In the genomic region with DNA sequence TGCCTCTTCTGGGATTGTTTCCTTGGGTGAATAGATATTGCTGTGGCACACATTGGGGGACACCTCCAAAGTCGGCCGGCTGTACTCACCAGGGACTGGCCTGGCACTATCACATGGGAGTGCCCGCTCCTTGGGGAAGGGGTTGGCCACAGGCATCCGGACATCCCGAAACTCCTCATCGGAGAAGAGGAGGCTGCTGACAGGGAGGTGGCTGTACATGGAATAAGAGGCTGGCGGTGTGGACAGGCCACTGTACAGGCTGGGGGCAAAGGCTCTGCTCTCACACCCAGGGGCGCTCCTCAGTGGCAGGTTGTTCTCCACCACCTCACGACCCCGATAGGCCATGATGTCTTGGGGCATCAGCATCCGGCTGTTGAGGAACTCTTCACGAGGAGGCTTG, we compare ENCODE assay signal across 35 cellular contexts. TPM values are rescaled to one million over a fixed set of nuclear protein-coding genes. Genes with fewer than 3 reads are reported as not detected.
"Had no signal": no experiment of that assay in that cellular context is flagged by ENCODE, and none has a peak within 500 bp of the region (broad histone marks: within the 10 kb centered on the region; RNA-seq: fewer than 3 reads in every experiment).

No MANE protein-coding gene starts in this region.

- H2AFZ ChIP-seq: PC-9 had no signal

- ATAC-seq: activated CD8-positive, alpha-beta T cell treated with anti-CD3 and anti-CD28 coated beads for 36 hours; body of pancreas had no signal

- H3K4me2 ChIP-seq: PC-9 had no signal

- H3K9me3 Mint-ChIP-seq: activated CD4-positive, alpha-beta T cell treated with anti-CD3 and anti-CD28 coated beads, Interleukin-2, amount 10 ng/mL, durations not matched to agents 24 days and 14 days; activated CD8-positive, alpha-beta T cell treated with anti-CD3 and anti-CD28 coated beads for 36 hours; activated naive CD4-positive, alpha-beta T cell treated with anti-CD3 and anti-CD28 coated beads, Interleukin-2, amount 50 U/mL, for 24 hours; activated naive CD8-positive, alpha-beta T cell treated with anti-CD3 and anti-CD28 coated beads, Interleukin-2, amount 10 ng/mL, durations not matched to agents 7 days and 5 days; activated T-helper 2 cell treated with anti-CD3 and anti-CD28 coated beads, Interferon-gamma antibody, Interleukin-2, Interleukin-4, amounts not matched to agents 10 μg/mL and 5 μg/mL and 100 μg/mL, durations not matched to agents 14 hours and 24 hours and 36 hours had no signal

- H3K27me3 Mint-ChIP-seq: activated CD4-positive, alpha-beta T cell treated with anti-CD3 and anti-CD28 coated beads, Interleukin-2, amount 10 ng/mL, durations not matched to agents 24 days and 14 days; activated CD8-positive, alpha-beta T cell treated with anti-CD3 and anti-CD28 coated beads for 36 hours; activated naive CD4-positive, alpha-beta T cell treated with anti-CD3 and anti-CD28 coated beads, Interleukin-2, amount 50 U/mL, for 24 hours; activated naive CD8-positive, alpha-beta T cell treated with anti-CD3 and anti-CD28 coated beads, Interleukin-2, amount 10 ng/mL, durations not matched to agents 7 days and 5 days had no signal

- H3K9me3 ChIP-seq: adrenal gland, body of pancreas, breast epithelium had no signal

- H3K4me3 Mint-ChIP-seq: activated CD4-positive, alpha-beta T cell treated with anti-CD3 and anti-CD28 coated beads, Interleukin-2, amount 10 ng/mL, durations not matched to agents 24 days and 14 days; activated CD8-positive, alpha-beta T cell treated with anti-CD3 and anti-CD28 coated beads for 36 hours; activated naive CD4-positive, alpha-beta T cell treated with anti-CD3 and anti-CD28 coated beads, Interleukin-2, amount 50 U/mL, for 24 hours; activated naive CD8-positive, alpha-beta T cell treated with anti-CD3 and anti-CD28 coated beads, Interleukin-2, amount 10 ng/mL, durations not matched to agents 7 days and 5 days had no signal

- H3K4me3 ChIP-seq: adrenal gland, body of pancreas, PC-9 had no signal

- H3K4me1 Mint-ChIP-seq: activated naive CD4-positive, alpha-beta T cell treated with anti-CD3 and anti-CD28 coated beads, Interleukin-2, amount 50 U/mL, for 24 hours; activated naive CD8-positive, alpha-beta T cell treated with anti-CD3 and anti-CD28 coated beads, Interleukin-2, amount 10 ng/mL, durations not matched to agents 7 days and 5 days had no signal

- H3K27me3 ChIP-seq: adrenal gland, body of pancreas, breast epithelium had no signal

- FAIRE-seq: astrocyte, RCC 7860, TTC549 had no signal

- DNase-seq: activated CD4-positive, alpha-beta T cell treated with anti-CD3 and anti-CD28 coated beads, Interleukin-2, amount 10 ng/mL, durations not matched to agents 24 days and 14 days; activated CD4-positive, alpha-beta T cell treated with anti-CD3 and anti-CD28 coated beads, Interleukin-2, amount 50 U/mL, for 4 hours; activated CD8-positive, alpha-beta T cell treated with anti-CD3 and anti-CD28 coated beads for 36 hours; activated gamma-delta T cell; activated naive CD4-positive, alpha-beta T cell treated with Interleukin-2 at 50 U/mL for 16 hours; activated naive CD8-positive, alpha-beta T cell treated with anti-CD3 and anti-CD28 coated beads, Interleukin-2, amount 10 ng/mL, durations not matched to agents 7 days and 5 days; activated T-cell treated with anti-CD3 and anti-CD28 coated beads, Interleukin-2, amount 50 U/mL, for 1 hour; adrenal gland; body of pancreas; KG1; MM.1S; MV-4-11; NCI-H1092; NCI-H1436 treated with DMSO at 0.1 percent for 48 hours; NCI-H1694 treated with DMSO at 0.1 percent for 48 hours; NCI-H2029; NCI-H2171; NCI-H510A; NCI-H526; NCI-H748 treated with DMSO at 0.1 percent for 48 hours; PC-9; Right ventricle myocardium superior; SW 1271 had no signal

- H3K4me1 ChIP-seq: body of pancreas, breast epithelium had no signal

- H3K27ac Mint-ChIP-seq: activated CD4-positive, alpha-beta T cell treated with anti-CD3 and anti-CD28 coated beads, Interleukin-2, amount 10 ng/mL, durations not matched to agents 24 days and 14 days; activated CD8-positive, alpha-beta T cell treated with anti-CD3 and anti-CD28 coated beads for 36 hours; activated naive CD4-positive, alpha-beta T cell treated with anti-CD3 and anti-CD28 coated beads, Interleukin-2, amount 50 U/mL, for 24 hours; activated naive CD8-positive, alpha-beta T cell treated with anti-CD3 and anti-CD28 coated beads, Interleukin-2, amount 10 ng/mL, durations not matched to agents 7 days and 5 days; activated T-helper 2 cell treated with anti-CD3 and anti-CD28 coated beads, Interferon-gamma antibody, Interleukin-2, Interleukin-4, amounts not matched to agents 10 μg/mL and 5 μg/mL and 100 μg/mL, durations not matched to agents 14 hours and 24 hours and 36 hours had no signal

- H3K27ac ChIP-seq: adrenal gland, body of pancreas, PC-9 had no signal

RNA-seq across cellular contexts. Expression of a gene that starts 27.2 kb away (rescaled TPM):
- total RNA-seq: activated CD4-positive, alpha-beta T cell treated with anti-CD3 and anti-CD28 coated beads, Interleukin-2, amount 10 ng/mL, durations not matched to agents 24 days and 14 days; activated CD8-positive, alpha-beta memory T cell treated with anti-CD3 and anti-CD28 coated beads for 36 hours; activated CD8-positive, alpha-beta T cell treated with anti-CD3 and anti-CD28 coated beads for 36 hours; activated naive CD8-positive, alpha-beta T cell treated with anti-CD3 and anti-CD28 coated beads, Interleukin-2, amount 10 ng/mL, durations not matched to agents 7 days and 5 days; activated T-helper 2 cell treated with anti-CD3 and anti-CD28 coated beads, Interferon-gamma antibody, Interleukin-2, Interleukin-4, amounts not matched to agents 10 μg/mL and 5 μg/mL and 100 μg/mL, durations not matched to agents 14 hours and 24 hours and 36 hours; astrocyte; body of pancreas; breast epithelium; cardiac septum; LHCN-M2; OCI-LY7; PC-9; Right ventricle myocardium superior; T-helper 1 cell treated with Interleukin-12 subunit alpha and Interleukin-12 subunit beta and Interleukin-4 antibody, amounts not matched to agents 30 ng/mL and 1 ng/mL, for 36 hours; T-helper 2 cell treated with Interferon-gamma antibody and Interleukin-4, amounts not matched to agents 100 ng/mL and 5 ng/mL, for 36 hours had no signal
- polyA plus RNA-seq: adrenal gland had no signal

RNA-seq across cellular contexts. Expression of a gene that starts 59.4 kb away (rescaled TPM):
- total RNA-seq: activated CD4-positive, alpha-beta T cell treated with anti-CD3 and anti-CD28 coated beads, Interleukin-2, amount 10 ng/mL, durations not matched to agents 24 days and 14 days; activated CD8-positive, alpha-beta memory T cell treated with anti-CD3 and anti-CD28 coated beads for 36 hours; activated CD8-positive, alpha-beta T cell treated with anti-CD3 and anti-CD28 coated beads for 36 hours; activated naive CD8-positive, alpha-beta T cell treated with anti-CD3 and anti-CD28 coated beads, Interleukin-2, amount 10 ng/mL, durations not matched to agents 7 days and 5 days; activated T-helper 2 cell treated with anti-CD3 and anti-CD28 coated beads, Interferon-gamma antibody, Interleukin-2, Interleukin-4, amounts not matched to agents 10 μg/mL and 5 μg/mL and 100 μg/mL, durations not matched to agents 14 hours and 24 hours and 36 hours; breast epithelium; cardiac septum; LHCN-M2; OCI-LY7; PC-9; Right ventricle myocardium superior; T-helper 1 cell treated with Interleukin-12 subunit alpha and Interleukin-12 subunit beta and Interleukin-4 antibody, amounts not matched to agents 30 ng/mL and 1 ng/mL, for 36 hours; T-helper 2 cell treated with Interferon-gamma antibody and Interleukin-4, amounts not matched to agents 100 ng/mL and 5 ng/mL, for 36 hours had no signal
